In the genomic region with DNA sequence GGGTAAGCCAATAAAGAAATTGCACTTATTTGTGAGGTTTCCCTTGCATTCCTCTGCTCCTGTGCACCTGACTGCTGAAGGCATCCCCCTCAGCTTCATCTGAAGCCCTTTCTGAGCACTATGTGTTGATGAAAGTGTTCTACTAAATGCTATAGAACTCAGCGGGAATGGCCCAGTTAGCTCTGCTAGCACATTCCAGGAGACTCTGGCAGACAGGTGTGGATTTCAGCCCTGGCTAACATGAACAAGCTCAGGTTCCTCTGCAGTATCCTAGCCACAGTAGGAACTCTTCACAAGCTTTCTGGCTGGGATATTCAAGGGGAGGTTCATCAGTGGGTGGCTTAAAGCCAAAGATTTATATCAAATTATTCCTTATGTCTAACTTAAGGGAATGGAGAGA, we compare ENCODE assay signal across 24 cellular contexts.
"Had no signal": no experiment of that assay in that cellular context is flagged by ENCODE, and none has a peak within 500 bp of the region (broad histone marks: within the 10 kb centered on the region; RNA-seq: fewer than 3 reads in every experiment).

No MANE protein-coding gene starts in this region.

- H3K36me3 ChIP-seq: neutrophil, pancreas, prostate gland, right lobe of liver, sigmoid colon, stomach, thoracic aorta, thyroid gland, tibial nerve, upper lobe of left lung, vagina had no signal

- ATAC-seq: naive thymus-derived CD8-positive, alpha-beta T cell; pancreas; right cardiac atrium; right lobe of liver; stimulated activated effector memory CD8-positive, alpha-beta T cell treated with anti-CD3 and anti-CD28 coated beads, Interleukin-12 subunit alpha, Interleukin-12 subunit beta, amount 100 ng/mL, for 72 hours; stimulated activated naive B cell treated with anti-CD40 and anti-IgM and Interleukin-4, amounts not matched to agents 10 μg/mL and 1 μg/mL and 100 μg/mL, for 72 hours had no signal

- DNase-seq: naive thymus-derived CD8-positive, alpha-beta T cell; nephron progenitor cell; nucleus accumbens; pancreas; right cardiac atrium; right lobe of liver; sigmoid colon; small intestine; stimulated activated CD4-positive, alpha-beta T cell treated with anti-CD3 and anti-CD28 coated beads, Interleukin-15, amount 100 ng/mL, for 24 hours; stimulated activated CD4-positive, alpha-beta T cell treated with anti-CD3 and anti-CD28 coated beads, Interleukin-2, amount 100 ng/mL, for 24 hours; stimulated activated CD4-positive, alpha-beta T cell treated with anti-CD3 and anti-CD28 coated beads, Interleukin-2, amount 100 ng/mL, for 48 hours; stimulated activated CD4-positive, alpha-beta T cell treated with anti-CD3 and anti-CD28 coated beads, Interleukin-4, amount 100 ng/mL, for 24 hours; stimulated activated naive B cell treated with anti-CD40 and anti-IgM and Interleukin-4, amounts not matched to agents 10 μg/mL and 1 μg/mL and 100 μg/mL, for 72 hours; stimulated activated naive CD4-positive, alpha-beta T cell treated with Interleukin-2 at 50 U/mL for 16 hours; stomach; thyroid gland; trophoblast cell; upper lobe of left lung had no signal

- H3K27ac ChIP-seq: neutrophil, pancreas, prostate gland, right lobe of liver, sigmoid colon, stomach, thoracic aorta, thyroid gland, tibial nerve, upper lobe of left lung, vagina had no signal

- H3K4me1 ChIP-seq: pancreas, right lobe of liver, stomach, upper lobe of left lung had no signal

- H3K9me3 ChIP-seq: neutrophil, pancreas, prostate gland, right lobe of liver, sigmoid colon, stomach, thoracic aorta, thyroid gland, tibial nerve, upper lobe of left lung, vagina had no signal

- H3K27me3 ChIP-seq: neutrophil, pancreas, right lobe of liver, sigmoid colon, stomach, thyroid gland, tibial nerve, upper lobe of left lung, vagina had no signal

- H3K4me3 ChIP-seq: pancreas, prostate gland, right lobe of liver, sigmoid colon, stomach, thoracic aorta, thyroid gland, tibial nerve, upper lobe of left lung, vagina had no signal
